In the genomic region with DNA sequence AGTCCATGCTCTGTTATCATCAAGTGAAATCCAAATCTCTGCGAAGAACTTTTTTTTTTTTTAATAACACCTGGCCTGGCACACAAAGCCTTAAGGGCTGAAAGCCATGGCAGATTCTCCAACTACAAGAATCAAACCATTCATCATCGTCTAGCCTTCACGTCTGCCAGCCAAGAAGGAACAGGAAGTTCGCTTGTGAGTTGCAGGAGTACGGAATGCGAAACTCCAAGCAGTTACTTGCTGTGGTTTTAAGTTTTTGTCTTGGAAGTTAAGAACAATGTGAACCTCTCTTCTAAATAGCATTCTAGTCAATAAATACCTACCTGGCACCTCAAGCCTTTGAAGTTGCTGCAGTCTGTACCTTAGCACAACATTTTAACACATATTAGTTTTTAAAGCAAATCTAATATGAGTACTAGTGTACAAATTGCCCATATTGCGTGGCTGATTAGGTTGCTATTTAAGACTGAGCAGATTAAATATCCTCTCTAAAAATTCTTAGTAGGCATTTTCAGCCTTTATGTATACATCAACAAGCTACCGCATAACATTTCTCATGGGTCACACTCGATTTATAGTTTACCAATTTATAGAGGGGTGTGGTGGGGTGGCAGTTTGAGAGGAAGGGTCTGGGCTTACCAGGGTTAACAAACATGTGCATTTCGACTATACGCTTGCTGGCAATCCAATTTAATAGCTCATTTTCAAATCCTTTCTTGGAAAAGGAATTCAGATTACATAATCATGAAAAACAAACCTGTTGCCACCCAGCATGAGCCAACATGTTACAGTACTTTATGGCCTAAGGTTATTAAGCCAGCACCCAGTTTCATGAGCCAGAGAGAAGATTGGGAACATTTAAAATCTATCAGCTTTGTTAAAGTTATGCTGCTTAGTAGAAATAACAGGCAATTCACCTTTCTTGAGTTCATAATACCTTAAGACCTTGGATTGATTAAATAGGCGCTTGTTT, we compare ENCODE assay signal across 17 cellular contexts. TPM values are rescaled to one million over a fixed set of nuclear protein-coding genes. Genes with fewer than 3 reads are reported as not detected.
DNase-seq lines count a peak whose midpoint lies in the region; ATAC-seq and TF ChIP-seq lines count a peak whose summit lies in the region.
"Had no signal": no experiment of that assay in that cellular context is flagged by ENCODE, and none has a peak within 500 bp of the region (broad histone marks: within the 10 kb centered on the region; RNA-seq: fewer than 3 reads in every experiment).

No MANE protein-coding gene starts in this region.

- H3K79me2 ChIP-seq in GM23248 (ENCODE audit: insufficient read depth) = no peaks in the 10 kb centered on the region
- no peaks in the 10 kb centered on the region for H3K79me2 ChIP-seq in hepatocyte
- no peaks in the 10 kb centered on the region for H3K79me2 ChIP-seq in PC-3 (ENCODE audit: low read length)

- H3K27ac ChIP-seq in GM23248 (no peak overlapping the region), hepatocyte (peak overlapping the region; percentile 25), rectal smooth muscle tissue (ENCODE audit: low read depth, low read length) (peak overlapping the region; percentile 37), PC-3 (ENCODE audit: low read length) (no peak overlapping the region)
- H3K27ac ChIP-seq: cardiac muscle cell, neutrophil, WERI-Rb-1 had no signal

- TF ChIP-seq CTCF in hepatocyte (IDR thresholded peaks at IDR 0.05; ENCODE audit: poor library complexity) = no peak
- TF ChIP-seq CTCF in PC-3 (conservative IDR thresholded peaks at IDR 0.05; ENCODE audit: low read depth, low read length) = no peak

- ATAC-seq in GM18907 (IDR thresholded peaks at IDR 0.05; ENCODE audit: unreplicated experiment) (no peak), PC-3 (no peak)

- H3K9me2 ChIP-seq in GM23248 (ENCODE audit: insufficient read depth) (no peaks in the 10 kb centered on the region), hepatocyte (replicated peaks; ENCODE audit: insufficient read depth) (no peaks in the 10 kb centered on the region), PC-3 (replicated peaks; ENCODE audit: low read length) (no peaks in the 10 kb centered on the region)

- H3K4me3 ChIP-seq in GM23248 (no peak overlapping the region), hepatocyte (no peak overlapping the region), rectal smooth muscle tissue (ENCODE audit: low read length) (no peak overlapping the region), PC-3 (ENCODE audit: low read length) (no peak overlapping the region)
- H3K4me3 ChIP-seq: cardiac muscle cell had no signal

- H2AFZ ChIP-seq in GM23248 = no peak overlapping the region
- H2AFZ ChIP-seq in hepatocyte = no peak overlapping the region
- no peak overlapping the region for H2AFZ ChIP-seq in PC-3 (ENCODE audit: low read length)

- H3K9ac ChIP-seq in GM23248 (no peak overlapping the region), rectal smooth muscle tissue (ENCODE audit: low read length) (no peak overlapping the region), PC-3 (ENCODE audit: low read length) (no peak overlapping the region)

- H4K20me1 ChIP-seq in GM23248 (ENCODE audit: insufficient read depth) = no peaks in the 10 kb centered on the region
- no peaks in the 10 kb centered on the region for H4K20me1 ChIP-seq in hepatocyte (ENCODE audit: insufficient read depth, poor library complexity, severe bottlenecking)
- H4K20me1 ChIP-seq in PC-3 (ENCODE audit: low read length) = no peaks in the 10 kb centered on the region

- CTCF ChIA-PET in PC-3 (lab: Charles Lee) = interaction anchor here (0.6 kb wide), 2 partner anchors 10 to 1560 kb away, joined by 3 to 4 read pairs; no protein-coding TSS in a partner anchor

- no peaks in the 10 kb centered on the region for H3K9me3 ChIP-seq in GM23248 (ENCODE audit: low read depth)
- no peaks in the 10 kb centered on the region for H3K9me3 ChIP-seq in hepatocyte (ENCODE audit: low read depth)
- H3K9me3 ChIP-seq in PC-3 (ENCODE audit: low read length) = peaks cover 13% of the 10 kb centered on the region
- H3K9me3 ChIP-seq: neutrophil had no signal

- no TSS peak for BruUV-seq in PC-3 (replicated peaks; lab: Mats Ljungman, UMichigan)

- DNase-seq in GM23248 = peak; percentile 34
- peak; percentile 68 for DNase-seq in amniotic epithelial cell (ENCODE audit: low read depth)
- no peak for DNase-seq in hepatocyte (ENCODE audit: low spot score)
- no peak for DNase-seq in GDM1 (lab: John Stamatoyannopoulos, UW)
- DNase-seq in PC-3 = no peak
- DNase-seq in NCI-H1105 treated with DMSO at 0.1 percent for 48 hours (lab: John Stamatoyannopoulos, UW) = no peak
- DNase-seq: activated naive CD4-positive, alpha-beta T cell treated with anti-CD3 and anti-CD28 coated beads, Interleukin-2, amount 50 U/mL, for 16 hours; DMS153; H7; Kasumi-1; NCI-H1930; stimulated activated CD4-positive, alpha-beta T cell treated with anti-CD3 and anti-CD28 coated beads, Interleukin-12 subunit alpha, Interleukin-12 subunit beta, amount 100 ng/mL, for 4 hours; WERI-Rb-1 had no signal

- H3K4me1 ChIP-seq in GM23248 (ENCODE audit: insufficient read depth) (peaks cover 38% of the 10 kb centered on the region), hepatocyte (ENCODE audit: insufficient read depth) (peaks cover 12% of the 10 kb centered on the region), rectal smooth muscle tissue (ENCODE audit: control insufficient read depth, insufficient read depth, low read length) (peaks cover 4% of the 10 kb centered on the region), PC-3 (ENCODE audit: insufficient read depth, low read length) (peaks cover 43% of the 10 kb centered on the region)

- POLR2A ChIA-PET in PC-3 (lab: Charles Lee; ENCODE audit: unreplicated experiment) = interaction anchor here (0.8 kb wide), 1 partner anchor 26 kb away, joined by 3 read pairs; no protein-coding TSS in a partner anchor

- H3K27me3 ChIP-seq in GM23248 (replicated peaks; ENCODE audit: insufficient read depth) = no peaks in the 10 kb centered on the region
- H3K27me3 ChIP-seq in hepatocyte = no peaks in the 10 kb centered on the region
- H3K27me3 ChIP-seq in rectal smooth muscle tissue (ENCODE audit: control insufficient read depth, insufficient read depth, low read length) = no peaks in the 10 kb centered on the region
- no peaks in the 10 kb centered on the region for H3K27me3 ChIP-seq in PC-3 (ENCODE audit: low read length)
- H3K27me3 ChIP-seq: cardiac muscle cell, neutrophil had no signal

- H3K36me3 ChIP-seq in GM23248 (ENCODE audit: low read depth) (no peaks in the 10 kb centered on the region), hepatocyte (replicated peaks; ENCODE audit: insufficient read depth, low read depth) (no peaks in the 10 kb centered on the region), rectal smooth muscle tissue (ENCODE audit: control insufficient read depth, insufficient read depth, low read length) (no peaks in the 10 kb centered on the region), PC-3 (ENCODE audit: low read depth, low read length) (peaks cover 4% of the 10 kb centered on the region; the same call in 1 of the 2 replicates)
- H3K36me3 ChIP-seq: cardiac muscle cell, neutrophil, WERI-Rb-1 had no signal

- intact Hi-C loops in PC-3 (cut with micrococcal nuclease) = no loop called here

- H3K4me2 ChIP-seq in GM23248 (ENCODE audit: unreplicated experiment) = no peak overlapping the region
- no peak overlapping the region for H3K4me2 ChIP-seq in hepatocyte
- H3K4me2 ChIP-seq in PC-3 (ENCODE audit: low read length) = no peak overlapping the region

- in situ Hi-C loops in GM23248 (cut with MboI) = no loop called here

- 76 to 78% methylated on average over 12 of the region's 12 CpGs for WGBS in GM23248 (ENCODE audit: low coverage in 1 of 2, low lambda C conversion rate in 2 of 2, missing lambda C conversion rate in 2 of 2), 2 experiments
- WGBS in hepatocyte (ENCODE audit: low lambda C conversion rate, missing lambda C conversion rate) = 69% methylated on average over 12 of the region's 12 CpGs

- H3F3A ChIP-seq in GM23248 (ENCODE audit: insufficient read depth) = peaks cover 39% of the 10 kb centered on the region
- H3F3A ChIP-seq in PC-3 (ENCODE audit: low read length, unreplicated experiment) = no peaks in the 10 kb centered on the region

RNA-seq across cellular contexts. Expression of a gene that starts 22.3 kb away (rescaled TPM):
- total RNA-seq in GM23248 (2014; rRNA removed; shearing (Covaris generic)) = 49.1 and 49.8 TPM in 2 replicates
- polyA plus RNA-seq in GM23248 (2016; fragmentation: Nextera tagmentation; extraction: Ambion mirVana) (38.7 and 41.4 TPM in 2 replicates), hepatocyte (7.3 and 9.5 TPM in 2 replicates)
- total RNA-seq in hepatocyte (17.9 and 21.7 TPM in 2 replicates), PC-3 (2014; rRNA removed) (12.6 and 17.1 TPM in 2 replicates)

RNA-seq across cellular contexts. Expression of a gene that starts 29.3 kb away (rescaled TPM):
- 15.2 and 25.9 TPM in 2 replicates for total RNA-seq in GM23248 (2014; rRNA removed; shearing (Covaris generic))
- polyA plus RNA-seq in GM23248 (2016; fragmentation: Nextera tagmentation; extraction: Ambion mirVana) = 24.2 and 29.1 TPM in 2 replicates
- total RNA-seq in hepatocyte = 16.8 and 18.3 TPM in 2 replicates
- 8.3 and 15.3 TPM in 2 replicates for polyA plus RNA-seq in hepatocyte
- 92.6 and 101 TPM in 2 replicates for total RNA-seq in PC-3 (2014; rRNA removed)

Comparison
In these comparisons a context has a peak if more than half of its experiments do, and no peak if none do; other contexts are left out.
1. DNase-seq: peak in GM23248 (single experiment) and amniotic epithelial cell (single experiment); none in hepatocyte (single experiment), GDM1 (single experiment), PC-3 (single experiment) and NCI-H1105 treated with DMSO at 0.1 percent for 48 hours (single experiment).
2. H3K27ac ChIP-seq: peak in hepatocyte (single experiment) and rectal smooth muscle tissue (single experiment); none in GM23248 (single experiment) and PC-3 (single experiment).